In the genomic region with DNA sequence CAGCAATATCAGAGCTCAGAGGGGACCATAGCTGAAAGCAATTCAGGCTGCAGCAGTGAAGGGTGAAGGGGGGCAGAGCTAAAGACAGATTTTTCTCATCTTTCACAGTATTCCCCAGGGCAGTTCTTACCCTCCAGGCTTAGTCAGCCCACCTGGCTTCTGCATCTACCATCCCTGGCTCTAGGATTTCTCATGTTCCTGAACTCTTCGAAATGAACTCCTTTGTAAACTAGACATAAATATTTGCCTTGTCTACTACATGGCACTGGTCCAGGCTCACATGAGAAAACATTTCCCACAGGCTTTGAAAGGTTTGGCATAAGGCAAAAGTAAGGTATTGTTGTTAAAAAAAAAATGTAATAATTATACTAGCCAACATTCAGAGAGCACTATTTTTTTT, we compare ENCODE assay signal across 21 cellular contexts. TPM values are rescaled to one million over a fixed set of nuclear protein-coding genes. Genes with fewer than 3 reads are reported as not detected.
DNase-seq lines count a peak whose midpoint lies in the region; ATAC-seq, FAIRE-seq and TF ChIP-seq lines count a peak whose summit lies in the region.
"Had no signal": no experiment of that assay in that cellular context is flagged by ENCODE, and none has a peak within 500 bp of the region (broad histone marks: within the 10 kb centered on the region; RNA-seq: fewer than 3 reads in every experiment).

No MANE protein-coding gene starts in this region.

- H3K27me3 ChIP-seq in K562 (ENCODE audit: control insufficient read depth in 2 of 2, insufficient read depth in 2 of 2, low read length in 2 of 2) (no peaks in the 10 kb centered on the region), skeletal muscle tissue (ENCODE audit: control insufficient read depth in 3 of 3, insufficient read depth in 3 of 3, low read length in 3 of 3) (no peaks in the 10 kb centered on the region)
- H3K27me3 ChIP-seq: cardiac muscle cell, esophagus squamous epithelium, heart left ventricle, Peyer's patch had no signal

- POLR2A ChIA-PET in K562 (lab: Yijun Ruan, JAX): interaction anchor here (0.7 to 1.6 kb wide), 3 partner anchors 31 to 344 kb away, joined by 3 to 5 read pairs (median 4); no protein-coding TSS in a partner anchor

- H3K27ac ChIP-seq in K562 (ENCODE audit: extremely low read depth, low read depth, low read length) (no peak overlapping the region), skeletal muscle tissue (ENCODE audit: low read depth, low read length) (peak overlapping the region; percentile 92)
- H3K27ac ChIP-seq: cardiac muscle cell, esophagus squamous epithelium, heart left ventricle, lower lobe of right lung, Peyer's patch, SK-N-MC had no signal

- TF ChIP-seq POLR2A in K562 (conservative IDR thresholded peaks at IDR 0.05): no peak

- intact Hi-C loops in K562 (cut with micrococcal nuclease): no loop called here

- H4K20me1 ChIP-seq in K562 (replicated peaks; ENCODE audit: control insufficient read depth, insufficient read depth, low read length): no peaks in the 10 kb centered on the region

- H3K9me3 ChIP-seq in K562 (replicated peaks; ENCODE audit: control insufficient read depth, insufficient read depth, low read depth, low read length): no peaks in the 10 kb centered on the region
- no peaks in the 10 kb centered on the region for H3K9me3 ChIP-seq in skeletal muscle tissue (ENCODE audit: control insufficient read depth in 3 of 3, low read length in 3 of 3)
- H3K9me3 ChIP-seq: esophagus squamous epithelium, heart left ventricle, lower lobe of right lung, Peyer's patch had no signal

- H3K36me3 ChIP-seq in K562 (ENCODE audit: control insufficient read depth, insufficient read depth, low read length) (no peaks in the 10 kb centered on the region), skeletal muscle tissue (ENCODE audit: control insufficient read depth in 3 of 3, insufficient read depth in 3 of 3, low read length in 3 of 3) (no peaks in the 10 kb centered on the region)
- H3K36me3 ChIP-seq: cardiac muscle cell, esophagus squamous epithelium, heart left ventricle, lower lobe of right lung, Peyer's patch had no signal

- no peak overlapping the region for H3K4me2 ChIP-seq in K562 (ENCODE audit: insufficient read depth, low read length)

- no peaks in the 10 kb centered on the region for H3K9me1 ChIP-seq in K562 (ENCODE audit: control insufficient read depth, insufficient read depth, low read length)

- peaks cover 13 to 49% of the 10 kb centered on the region in 2 experiments for H3K4me1 ChIP-seq in K562 (replicated peaks in 1 of 2; ENCODE audit: control insufficient read depth in 2 of 2, insufficient read depth in 2 of 2, low read length in 2 of 2)
- H3K4me1 ChIP-seq in skeletal muscle tissue (ENCODE audit: control insufficient read depth in 3 of 3, insufficient read depth in 3 of 3, low read length in 3 of 3): peaks cover 38 to 64% (median 55%) of the 10 kb centered on the region in 3 donors
- H3K4me1 ChIP-seq: esophagus squamous epithelium, lower lobe of right lung, Peyer's patch had no signal

- CTCF ChIA-PET in K562 (lab: Yijun Ruan, JAX; ENCODE audit: low intra/inter-chr PET ratio): no interaction called here

- in situ Hi-C loops in K562 (cut with MboI): no loop called here

- H3K4me3 ChIP-seq in K562 (no peak overlapping the region), skeletal muscle tissue (ENCODE audit: low read length in 3 of 3) (no peak overlapping the region)
- H3K4me3 ChIP-seq: cardiac muscle cell, esophagus squamous epithelium, heart left ventricle, lower lobe of right lung, Peyer's patch, SK-N-MC had no signal

- ATAC-seq in K562 (no peak), HG03521 (IDR thresholded peaks at IDR 0.05; ENCODE audit: unreplicated experiment) (no peak)
- ATAC-seq: heart left ventricle, lower lobe of right lung had no signal

- no TSS peak for BruUV-seq in K562 (replicated peaks; lab: Mats Ljungman, UMichigan)

- DNase-seq in NCI-H748 (lab: John Stamatoyannopoulos, UW; ENCODE audit: unreplicated experiment) (peak; percentile 20), NCI-H748 treated with DMSO at 0.1 percent for 48 hours (lab: John Stamatoyannopoulos, UW) (no peak), NCI-H2171 (lab: John Stamatoyannopoulos, UW) (peak; percentile 98), K562 (ENCODE audit: extremely low read depth in 1 of 4, low spot score in 3 of 4) (no peak), GF-D8 (lab: John Stamatoyannopoulos, UW) (no peak), HUDEP-2 (lab: John Stamatoyannopoulos, UW; ENCODE audit: unreplicated experiment in 76 of 76) (no peak)
- DNase-seq: activated CD4-positive, alpha-beta T cell treated with anti-CD3 and anti-CD28 coated beads for 1 hour; CD4-positive, CD25-positive, alpha-beta regulatory T cell; esophagus squamous epithelium; H7; heart left ventricle; lower lobe of right lung; NCI-H526; Peyer's patch; stimulated activated CD4-positive, alpha-beta T cell treated with anti-CD3 and anti-CD28 coated beads, Interleukin-2, amount 100 ng/mL, for 24 hours; T-helper 9 cell had no signal

- TF ChIP-seq EP300 in K562 (IDR thresholded peaks at IDR 0.05; ENCODE audit: low read length): no peak

- TF ChIP-seq RAD21 in K562 (CRISPR knock-in tag; conservative IDR thresholded peaks at IDR 0.05 in 1 of 2, IDR thresholded peaks at IDR 0.05 in 1 of 2): no peak

- FAIRE-seq in K562 (lab: Jason Lieb, UNC): no peak
- FAIRE-seq: urothelium cell line had no signal

- 0 out of 2 replicates have a peak overlapping the region, but pooled peaks have one; percentile 69 for H2AFZ ChIP-seq in K562 (ENCODE audit: low read depth, low read length)

- no peak overlapping the region for H3K9ac ChIP-seq in K562 (ENCODE audit: insufficient read depth in 1 of 2, low read depth in 2 of 2, low read length in 2 of 2)
- peak overlapping the region in 2 of 3 donors; percentile 25 to 27 for H3K9ac ChIP-seq in skeletal muscle tissue (ENCODE audit: low read depth in 1 of 3, low read length in 3 of 3)

- 24% methylated on average over 1 of the region's 1 CpG for WGBS in K562 (ENCODE audit: insufficient coverage, low coverage, missing lambda C conversion rate)

- H3K79me2 ChIP-seq in K562 (ENCODE audit: control insufficient read depth, insufficient read depth, low read length): no peaks in the 10 kb centered on the region

- TF ChIP-seq CTCF in K562 (IDR thresholded peaks at IDR 0.05 in 2 of 3, conservative IDR thresholded peaks at IDR 0.05 in 1 of 3; ENCODE audit: insufficient read depth in 2 of 3, low read depth in 1 of 3, low read length in 3 of 3): no peak

TF ChIP-seq in K562, 482 proteins besides CTCF, POLR2A, EP300 and RAD21:
- TF ChIP-seq RBBP5 (IDR thresholded peaks at IDR 0.05; ENCODE audit: borderline replicate concordance, insufficient read depth, low read length, poor library complexity, severe bottlenecking): no peak
- peak; percentile 90 for TF ChIP-seq ZNF79 (CRISPR knock-in tag; IDR thresholded peaks at IDR 0.05; ENCODE audit: low read depth)

RNA-seq across cellular contexts. Expression of gene NEB, which starts 23.6 kb away (rescaled TPM):
- total RNA-seq in K562 (2011; cell fraction: chromatin; rRNA removed; ENCODE audit: low replicate concordance): 1.6 and 8.7 TPM in 2 replicates
- 0.50 and 1.4 TPM in 2 replicates for total RNA-seq in K562 (2011; cell fraction: nucleolus; rRNA removed)
- 2.7 and 3.7 TPM in 2 replicates for total RNA-seq in K562 (2011; cell fraction: nucleoplasm; rRNA removed)
- total RNA-seq in K562 (2014; rRNA removed) (2.7 and 3.8 TPM in 2 replicates), K562 (2014; rRNA removed; fragmentation: Illumina TruSeq; extraction: Trizol) (3.8 and 5.1 TPM in 2 replicates), K562 (2015; rRNA removed; fragmentation: Illumina TruSeq; extraction: Trizol) (3.6 and 4.4 TPM in 2 replicates), K562 (2021) (2.2 and 2.5 TPM in 2 replicates), skeletal muscle tissue (833 TPM)
- polyA plus RNA-seq in K562 (2011; rRNA removed) (0.65 and 1.7 TPM in 2 replicates), K562 (2014; fragmentation: Illumina TruSeq; extraction: Trizol) (3.2 and 3.7 TPM in 2 replicates), K562 (2014; fragmentation: Nextera tagmentation; extraction: Ambion mirVana) (1 to 10 TPM; 1.7 to 3.4 TPM), K562 (2014; rRNA removed) (2.9 and 8.3 TPM in 2 replicates)
- 0.49 and 0.63 TPM in 2 replicates for polyA plus RNA-seq in K562 (2011; cell fraction: cytosol; rRNA removed)
- 2.0 and 2.9 TPM in 2 replicates for polyA plus RNA-seq in K562 (2011; cell fraction: nucleus; rRNA removed)
- 3.9 and 12.9 TPM in 2 replicates for polyA plus RNA-seq in K562 (2012)
- polyA minus RNA-seq in K562 (2011; rRNA and poly(A)+ RNA removed): 2.6 and 3.6 TPM in 2 replicates
- polyA minus RNA-seq in K562 (2011; cell fraction: cytosol; rRNA and poly(A)+ RNA removed): 1.2 and 1.7 TPM in 2 replicates
- polyA minus RNA-seq in K562 (2011; cell fraction: nucleus; rRNA and poly(A)+ RNA removed): 4.2 and 4.4 TPM in 2 replicates

Comparison
In these comparisons a context has a peak if more than half of its experiments do, and no peak if none do; other contexts are left out.
1. DNase-seq: peak in NCI-H748 (single experiment) and NCI-H2171 (single experiment); none in NCI-H748 treated with DMSO at 0.1 percent for 48 hours (single experiment), K562 (0 of 4), GF-D8 (single experiment) and HUDEP-2 (0 of 76).
2. H3K9ac ChIP-seq: peak in skeletal muscle tissue (2 of 3); none in K562 (0 of 2).
3. RNA of gene NEB, which starts 23.6 kb away (total RNA-seq): 833 TPM in skeletal muscle tissue (single experiment); 0.50 to 8.7 TPM in K562; every median in the first group is over 10 times any median in the second.